ENCODE assay signal across 2 cellular contexts in genomic region chr17:47821424-47822379, GRCh38.
TF ChIP-seq lines count a peak whose summit lies in the region.

Gene OSBPL7 (minus strand): TSS chr17:47821794. CDS start chr17:47820278, 1,516 bp downstream.

TF ChIP-seq in IMR-90, 13 proteins besides CTCF, POLR2A, EP300 and RAD21:
- TF ChIP-seq MXI1 (IDR thresholded peaks at IDR 0.05; ENCODE audit: borderline replicate concordance, low read depth, low read length) (peak; percentile 35; the same call in 1 of the 2 replicates), FOS (IDR thresholded peaks at IDR 0.05; ENCODE audit: low read depth, low read length) (peak; percentile 79), NFE2L2 (IDR thresholded peaks at IDR 0.05; ENCODE audit: low read depth, low read length) (no peak), SMC3 (IDR thresholded peaks at IDR 0.05; ENCODE audit: low read depth, low read length) (no peak), RCOR1 (IDR thresholded peaks at IDR 0.05; ENCODE audit: insufficient replicate concordance, low read length) (no peak), CHD1 (IDR thresholded peaks at IDR 0.05; ENCODE audit: low read depth, low read length) (no peak), RFX5 (IDR thresholded peaks at IDR 0.05; ENCODE audit: low read depth, low read length) (no peak), MAZ (IDR thresholded peaks at IDR 0.05; ENCODE audit: borderline replicate concordance, low read depth, low read length) (peak; percentile 79)
- TF ChIP-seq, protein P1, sequence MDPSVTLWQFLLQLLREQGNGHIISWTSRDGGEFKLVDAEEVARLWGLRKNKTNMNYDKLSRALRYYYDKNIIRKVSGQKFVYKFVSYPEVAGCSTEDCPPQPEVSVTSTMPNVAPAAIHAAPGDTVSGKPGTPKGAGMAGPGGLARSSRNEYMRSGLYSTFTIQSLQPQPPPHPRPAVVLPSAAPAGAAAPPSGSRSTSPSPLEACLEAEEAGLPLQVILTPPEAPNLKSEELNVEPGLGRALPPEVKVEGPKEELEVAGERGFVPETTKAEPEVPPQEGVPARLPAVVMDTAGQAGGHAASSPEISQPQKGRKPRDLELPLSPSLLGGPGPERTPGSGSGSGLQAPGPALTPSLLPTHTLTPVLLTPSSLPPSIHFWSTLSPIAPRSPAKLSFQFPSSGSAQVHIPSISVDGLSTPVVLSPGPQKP (IDR thresholded peaks at IDR 0.05; ENCODE audit: borderline replicate concordance, low read depth, low read length), result no peak

TF ChIP-seq in PFSK-1, 5 proteins besides CTCF, POLR2A, EP300 and RAD21:
- TF ChIP-seq POLR2AphosphoS5 (IDR thresholded peaks at IDR 0.05; ENCODE audit: low read depth, low read length) (peak; percentile 78), SIN3A (IDR thresholded peaks at IDR 0.05; ENCODE audit: borderline replicate concordance, insufficient read depth, low read length) (0 out of 2 replicates have a peak, but pooled peaks have one; percentile 82), FOXP2 (optimal IDR thresholded peaks at IDR 0.05; ENCODE audit: borderline replicate concordance, extremely low read depth, extremely low read length, insufficient read depth) (no peak), TAF1 (IDR thresholded peaks at IDR 0.05; ENCODE audit: borderline replicate concordance, insufficient read depth, low read length) (peak; percentile 89)
- TF ChIP-seq, protein P2, sequence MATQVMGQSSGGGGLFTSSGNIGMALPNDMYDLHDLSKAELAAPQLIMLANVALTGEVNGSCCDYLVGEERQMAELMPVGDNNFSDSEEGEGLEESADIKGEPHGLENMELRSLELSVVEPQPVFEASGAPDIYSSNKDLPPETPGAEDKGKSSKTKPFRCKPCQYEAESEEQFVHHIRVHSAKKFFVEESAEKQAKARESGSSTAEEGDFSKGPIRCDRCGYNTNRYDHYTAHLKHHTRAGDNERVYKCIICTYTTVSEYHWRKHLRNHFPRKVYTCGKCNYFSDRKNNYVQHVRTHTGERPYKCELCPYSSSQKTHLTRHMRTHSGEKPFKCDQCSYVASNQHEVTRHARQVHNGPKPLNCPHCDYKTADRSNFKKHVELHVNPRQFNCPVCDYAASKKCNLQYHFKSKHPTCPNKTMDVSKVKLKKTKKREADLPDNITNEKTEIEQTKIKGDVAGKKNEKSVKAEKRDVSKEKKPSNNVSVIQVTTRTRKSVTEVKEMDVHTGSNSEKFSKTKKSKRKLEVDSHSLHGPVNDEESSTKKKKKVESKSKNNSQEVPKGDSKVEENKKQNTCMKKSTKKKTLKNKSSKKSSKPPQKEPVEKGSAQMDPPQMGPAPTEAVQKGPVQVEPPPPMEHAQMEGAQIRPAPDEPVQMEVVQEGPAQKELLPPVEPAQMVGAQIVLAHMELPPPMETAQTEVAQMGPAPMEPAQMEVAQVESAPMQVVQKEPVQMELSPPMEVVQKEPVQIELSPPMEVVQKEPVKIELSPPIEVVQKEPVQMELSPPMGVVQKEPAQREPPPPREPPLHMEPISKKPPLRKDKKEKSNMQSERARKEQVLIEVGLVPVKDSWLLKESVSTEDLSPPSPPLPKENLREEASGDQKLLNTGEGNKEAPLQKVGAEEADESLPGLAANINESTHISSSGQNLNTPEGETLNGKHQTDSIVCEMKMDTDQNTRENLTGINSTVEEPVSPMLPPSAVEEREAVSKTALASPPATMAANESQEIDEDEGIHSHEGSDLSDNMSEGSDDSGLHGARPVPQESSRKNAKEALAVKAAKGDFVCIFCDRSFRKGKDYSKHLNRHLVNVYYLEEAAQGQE (IDR thresholded peaks at IDR 0.05; ENCODE audit: insufficient read depth in 1 of 2, low read depth in 2 of 2, low read length in 2 of 2), result 0 out of 4 replicates have a peak, but pooled peaks of 1 of the 2 experiments have one; percentile 39
